Comparison of ENCODE assay signal across 1 cellular context in the genomic region with DNA sequence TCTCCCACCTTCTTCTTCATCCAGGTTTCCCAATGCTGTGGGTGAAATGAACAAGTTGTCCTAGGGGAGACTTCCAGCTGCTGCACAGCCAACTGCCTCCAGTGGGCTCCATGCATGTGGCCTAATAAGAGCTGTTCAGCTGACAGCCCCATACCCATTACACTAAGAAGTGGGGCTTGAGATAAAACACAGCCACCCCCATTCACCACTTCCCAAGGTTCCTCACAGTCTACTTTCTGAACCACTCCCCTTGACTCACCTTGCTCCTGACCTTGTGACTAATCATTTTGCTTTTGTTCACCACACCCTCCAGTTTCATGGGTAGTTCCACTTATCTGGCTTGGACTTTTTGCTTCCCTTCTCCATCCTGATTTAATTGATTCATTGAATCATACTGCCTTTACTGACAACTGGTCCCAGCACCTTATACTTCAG.
A peak's percentile ranks its signal among the peaks of the same experiment; 100 is the strongest.
TF ChIP-seq lines count a peak whose summit lies in the region.

No MANE protein-coding gene starts in this region.

TF ChIP-seq in K562, 482 proteins besides CTCF, POLR2A, EP300 and RAD21 (continued from another document and continues in another):
- TF ChIP-seq ZNF324 (CRISPR knock-in tag; IDR thresholded peaks at IDR 0.05) (no peak), LEF1 (IDR thresholded peaks at IDR 0.05) (peak; percentile 72), MAFG (tag; conservative IDR thresholded peaks at IDR 0.05) (no peak), NFIX (CRISPR knock-in tag; IDR thresholded peaks at IDR 0.05; ENCODE audit: low read depth) (no peak), XRCC4 (IDR thresholded peaks at IDR 0.05; ENCODE audit: extremely low read depth, insufficient read depth, insufficient read length) (no peak), RNF2 (IDR thresholded peaks at IDR 0.05) (0 out of 2 replicates have a peak, but pooled peaks have one; percentile 26), TARDBP (IDR thresholded peaks at IDR 0.05) (no peak), ZNF24 (IDR thresholded peaks at IDR 0.05) (peak; percentile 16; the same call in 1 of the 2 replicates), RFX5 (IDR thresholded peaks at IDR 0.05; ENCODE audit: low read depth, low read length) (no peak), EWSR1 (IDR thresholded peaks at IDR 0.05; ENCODE audit: borderline replicate concordance, low read depth, partially characterized antibody) (no peak), PTTG1 (tag; IDR thresholded peaks at IDR 0.05; ENCODE audit: low read depth) (no peak), ZNF431 (CRISPR knock-in tag; IDR thresholded peaks at IDR 0.05) (peak; percentile 26; the same call in 1 of the 2 replicates), RBM17 (IDR thresholded peaks at IDR 0.05; ENCODE audit: borderline replicate concordance, low read depth, low read length) (no peak), SMARCB1 (IDR thresholded peaks at IDR 0.05; ENCODE audit: insufficient read length, low read depth) (no peak), NR4A1 (CRISPR knock-in tag; IDR thresholded peaks at IDR 0.05) (no peak), NR4A1 (tag; IDR thresholded peaks at IDR 0.05) (peak; percentile 42; the same call in 1 of the 2 replicates), CHD1 (IDR thresholded peaks at IDR 0.05; ENCODE audit: low read length) (no peak), NFRKB (IDR thresholded peaks at IDR 0.05; ENCODE audit: low read depth) (peak; percentile 40; the same call in 1 of the 2 replicates), KLF6 (CRISPR knock-in tag; IDR thresholded peaks at IDR 0.05; ENCODE audit: borderline replicate concordance) (no peak), ESRRA (IDR thresholded peaks at IDR 0.05; ENCODE audit: borderline replicate concordance, low read depth) (peak; percentile 98), ZNF77 (CRISPR knock-in tag; IDR thresholded peaks at IDR 0.05) (no peak), EGR1 (conservative IDR thresholded peaks at IDR 0.05) (peak; percentile 40; the same call in 1 of the 2 replicates), ZNF79 (CRISPR knock-in tag; IDR thresholded peaks at IDR 0.05; ENCODE audit: low read depth) (no peak), KLF13 (tag; IDR thresholded peaks at IDR 0.05; ENCODE audit: borderline replicate concordance, low read depth) (no peak), ZNF274 (IDR thresholded peaks at IDR 0.05; ENCODE audit: borderline replicate concordance, low read depth, low read length) (no peak), THRAP3 (IDR thresholded peaks at IDR 0.05; ENCODE audit: borderline replicate concordance) (no peak), SP1 (CRISPR knock-in tag; IDR thresholded peaks at IDR 0.05) (no peak), ZNF3 (CRISPR knock-in tag; IDR thresholded peaks at IDR 0.05) (no peak), C11orf30 (IDR thresholded peaks at IDR 0.05; ENCODE audit: low read depth) (peak; percentile 72), CHCHD3 (CRISPR knock-in tag; IDR thresholded peaks at IDR 0.05) (no peak), DEAF1 (CRISPR knock-in tag; IDR thresholded peaks at IDR 0.05) (no peak), ZNF830 (CRISPR knock-in tag; IDR thresholded peaks at IDR 0.05) (no peak), TAF1 (IDR thresholded peaks at IDR 0.05; ENCODE audit: control insufficient read depth, extremely low read depth, insufficient read depth, low read length, severe bottlenecking) (no peak), SIRT6 (IDR thresholded peaks at IDR 0.05; ENCODE audit: low read depth, low read length) (no peak), GTF2E2 (tag; IDR thresholded peaks at IDR 0.05) (no peak), SIN3B (IDR thresholded peaks at IDR 0.05; ENCODE audit: low read depth) (no peak)
- TF ChIP-seq, protein P1, sequence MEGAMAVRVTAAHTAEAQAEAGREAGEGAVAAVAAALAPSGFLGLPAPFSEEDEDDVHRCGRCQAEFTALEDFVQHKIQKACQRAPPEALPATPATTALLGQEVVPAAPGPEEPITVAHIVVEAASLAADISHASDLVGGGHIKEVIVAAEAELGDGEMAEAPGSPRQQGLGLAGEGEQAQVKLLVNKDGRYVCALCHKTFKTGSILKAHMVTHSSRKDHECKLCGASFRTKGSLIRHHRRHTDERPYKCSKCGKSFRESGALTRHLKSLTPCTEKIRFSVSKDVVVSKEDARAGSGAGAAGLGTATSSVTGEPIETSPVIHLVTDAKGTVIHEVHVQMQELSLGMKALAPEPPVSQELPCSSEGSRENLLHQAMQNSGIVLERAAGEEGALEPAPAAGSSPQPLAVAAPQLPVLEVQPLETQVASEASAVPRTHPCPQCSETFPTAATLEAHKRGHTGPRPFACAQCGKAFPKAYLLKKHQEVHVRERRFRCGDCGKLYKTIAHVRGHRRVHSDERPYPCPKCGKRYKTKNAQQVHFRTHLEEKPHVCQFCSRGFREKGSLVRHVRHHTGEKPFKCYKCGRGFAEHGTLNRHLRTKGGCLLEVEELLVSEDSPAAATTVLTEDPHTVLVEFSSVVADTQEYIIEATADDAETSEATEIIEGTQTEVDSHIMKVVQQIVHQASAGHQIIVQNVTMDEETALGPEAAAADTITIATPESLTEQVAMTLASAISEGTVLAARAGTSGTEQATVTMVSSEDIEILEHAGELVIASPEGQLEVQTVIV (CRISPR knock-in tag; IDR thresholded peaks at IDR 0.05; ENCODE audit: borderline replicate concordance), result no peak
- TF ChIP-seq, protein P2, sequence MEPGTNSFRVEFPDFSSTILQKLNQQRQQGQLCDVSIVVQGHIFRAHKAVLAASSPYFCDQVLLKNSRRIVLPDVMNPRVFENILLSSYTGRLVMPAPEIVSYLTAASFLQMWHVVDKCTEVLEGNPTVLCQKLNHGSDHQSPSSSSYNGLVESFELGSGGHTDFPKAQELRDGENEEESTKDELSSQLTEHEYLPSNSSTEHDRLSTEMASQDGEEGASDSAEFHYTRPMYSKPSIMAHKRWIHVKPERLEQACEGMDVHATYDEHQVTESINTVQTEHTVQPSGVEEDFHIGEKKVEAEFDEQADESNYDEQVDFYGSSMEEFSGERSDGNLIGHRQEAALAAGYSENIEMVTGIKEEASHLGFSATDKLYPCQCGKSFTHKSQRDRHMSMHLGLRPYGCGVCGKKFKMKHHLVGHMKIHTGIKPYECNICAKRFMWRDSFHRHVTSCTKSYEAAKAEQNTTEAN (CRISPR knock-in tag; IDR thresholded peaks at IDR 0.05), result no peak
- TF ChIP-seq, protein P3, sequence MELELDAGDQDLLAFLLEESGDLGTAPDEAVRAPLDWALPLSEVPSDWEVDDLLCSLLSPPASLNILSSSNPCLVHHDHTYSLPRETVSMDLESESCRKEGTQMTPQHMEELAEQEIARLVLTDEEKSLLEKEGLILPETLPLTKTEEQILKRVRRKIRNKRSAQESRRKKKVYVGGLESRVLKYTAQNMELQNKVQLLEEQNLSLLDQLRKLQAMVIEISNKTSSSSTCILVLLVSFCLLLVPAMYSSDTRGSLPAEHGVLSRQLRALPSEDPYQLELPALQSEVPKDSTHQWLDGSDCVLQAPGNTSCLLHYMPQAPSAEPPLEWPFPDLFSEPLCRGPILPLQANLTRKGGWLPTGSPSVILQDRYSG (tag; conservative IDR thresholded peaks at IDR 0.05; ENCODE audit: low read depth), result no peak
- TF ChIP-seq, protein P4, sequence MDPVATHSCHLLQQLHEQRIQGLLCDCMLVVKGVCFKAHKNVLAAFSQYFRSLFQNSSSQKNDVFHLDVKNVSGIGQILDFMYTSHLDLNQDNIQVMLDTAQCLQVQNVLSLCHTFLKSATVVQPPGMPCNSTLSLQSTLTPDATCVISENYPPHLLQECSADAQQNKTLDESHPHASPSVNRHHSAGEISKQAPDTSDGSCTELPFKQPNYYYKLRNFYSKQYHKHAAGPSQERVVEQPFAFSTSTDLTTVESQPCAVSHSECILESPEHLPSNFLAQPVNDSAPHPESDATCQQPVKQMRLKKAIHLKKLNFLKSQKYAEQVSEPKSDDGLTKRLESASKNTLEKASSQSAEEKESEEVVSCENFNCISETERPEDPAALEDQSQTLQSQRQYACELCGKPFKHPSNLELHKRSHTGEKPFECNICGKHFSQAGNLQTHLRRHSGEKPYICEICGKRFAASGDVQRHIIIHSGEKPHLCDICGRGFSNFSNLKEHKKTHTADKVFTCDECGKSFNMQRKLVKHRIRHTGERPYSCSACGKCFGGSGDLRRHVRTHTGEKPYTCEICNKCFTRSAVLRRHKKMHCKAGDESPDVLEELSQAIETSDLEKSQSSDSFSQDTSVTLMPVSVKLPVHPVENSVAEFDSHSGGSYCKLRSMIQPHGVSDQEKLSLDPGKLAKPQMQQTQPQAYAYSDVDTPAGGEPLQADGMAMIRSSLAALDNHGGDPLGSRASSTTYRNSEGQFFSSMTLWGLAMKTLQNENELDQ (CRISPR knock-in tag; IDR thresholded peaks at IDR 0.05; ENCODE audit: borderline replicate concordance), result no peak
- TF ChIP-seq, protein P5, sequence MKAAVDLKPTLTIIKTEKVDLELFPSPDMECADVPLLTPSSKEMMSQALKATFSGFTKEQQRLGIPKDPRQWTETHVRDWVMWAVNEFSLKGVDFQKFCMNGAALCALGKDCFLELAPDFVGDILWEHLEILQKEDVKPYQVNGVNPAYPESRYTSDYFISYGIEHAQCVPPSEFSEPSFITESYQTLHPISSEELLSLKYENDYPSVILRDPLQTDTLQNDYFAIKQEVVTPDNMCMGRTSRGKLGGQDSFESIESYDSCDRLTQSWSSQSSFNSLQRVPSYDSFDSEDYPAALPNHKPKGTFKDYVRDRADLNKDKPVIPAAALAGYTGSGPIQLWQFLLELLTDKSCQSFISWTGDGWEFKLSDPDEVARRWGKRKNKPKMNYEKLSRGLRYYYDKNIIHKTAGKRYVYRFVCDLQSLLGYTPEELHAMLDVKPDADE (conservative IDR thresholded peaks at IDR 0.05; ENCODE audit: control insufficient read depth, low read depth, low read length), result no peak
- TF ChIP-seq, protein P6, sequence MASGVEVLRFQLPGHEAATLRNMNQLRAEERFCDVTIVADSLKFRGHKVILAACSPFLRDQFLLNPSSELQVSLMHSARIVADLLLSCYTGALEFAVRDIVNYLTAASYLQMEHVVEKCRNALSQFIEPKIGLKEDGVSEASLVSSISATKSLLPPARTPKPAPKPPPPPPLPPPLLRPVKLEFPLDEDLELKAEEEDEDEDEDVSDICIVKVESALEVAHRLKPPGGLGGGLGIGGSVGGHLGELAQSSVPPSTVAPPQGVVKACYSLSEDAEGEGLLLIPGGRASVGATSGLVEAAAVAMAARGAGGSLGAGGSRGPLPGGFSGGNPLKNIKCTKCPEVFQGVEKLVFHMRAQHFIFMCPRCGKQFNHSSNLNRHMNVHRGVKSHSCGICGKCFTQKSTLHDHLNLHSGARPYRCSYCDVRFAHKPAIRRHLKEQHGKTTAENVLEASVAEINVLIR (CRISPR knock-in tag; IDR thresholded peaks at IDR 0.05), result no peak
- TF ChIP-seq, protein P7, sequence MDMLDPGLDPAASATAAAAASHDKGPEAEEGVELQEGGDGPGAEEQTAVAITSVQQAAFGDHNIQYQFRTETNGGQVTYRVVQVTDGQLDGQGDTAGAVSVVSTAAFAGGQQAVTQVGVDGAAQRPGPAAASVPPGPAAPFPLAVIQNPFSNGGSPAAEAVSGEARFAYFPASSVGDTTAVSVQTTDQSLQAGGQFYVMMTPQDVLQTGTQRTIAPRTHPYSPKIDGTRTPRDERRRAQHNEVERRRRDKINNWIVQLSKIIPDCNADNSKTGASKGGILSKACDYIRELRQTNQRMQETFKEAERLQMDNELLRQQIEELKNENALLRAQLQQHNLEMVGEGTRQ (CRISPR knock-in tag; IDR thresholded peaks at IDR 0.05), result no peak
- TF ChIP-seq, protein P8, sequence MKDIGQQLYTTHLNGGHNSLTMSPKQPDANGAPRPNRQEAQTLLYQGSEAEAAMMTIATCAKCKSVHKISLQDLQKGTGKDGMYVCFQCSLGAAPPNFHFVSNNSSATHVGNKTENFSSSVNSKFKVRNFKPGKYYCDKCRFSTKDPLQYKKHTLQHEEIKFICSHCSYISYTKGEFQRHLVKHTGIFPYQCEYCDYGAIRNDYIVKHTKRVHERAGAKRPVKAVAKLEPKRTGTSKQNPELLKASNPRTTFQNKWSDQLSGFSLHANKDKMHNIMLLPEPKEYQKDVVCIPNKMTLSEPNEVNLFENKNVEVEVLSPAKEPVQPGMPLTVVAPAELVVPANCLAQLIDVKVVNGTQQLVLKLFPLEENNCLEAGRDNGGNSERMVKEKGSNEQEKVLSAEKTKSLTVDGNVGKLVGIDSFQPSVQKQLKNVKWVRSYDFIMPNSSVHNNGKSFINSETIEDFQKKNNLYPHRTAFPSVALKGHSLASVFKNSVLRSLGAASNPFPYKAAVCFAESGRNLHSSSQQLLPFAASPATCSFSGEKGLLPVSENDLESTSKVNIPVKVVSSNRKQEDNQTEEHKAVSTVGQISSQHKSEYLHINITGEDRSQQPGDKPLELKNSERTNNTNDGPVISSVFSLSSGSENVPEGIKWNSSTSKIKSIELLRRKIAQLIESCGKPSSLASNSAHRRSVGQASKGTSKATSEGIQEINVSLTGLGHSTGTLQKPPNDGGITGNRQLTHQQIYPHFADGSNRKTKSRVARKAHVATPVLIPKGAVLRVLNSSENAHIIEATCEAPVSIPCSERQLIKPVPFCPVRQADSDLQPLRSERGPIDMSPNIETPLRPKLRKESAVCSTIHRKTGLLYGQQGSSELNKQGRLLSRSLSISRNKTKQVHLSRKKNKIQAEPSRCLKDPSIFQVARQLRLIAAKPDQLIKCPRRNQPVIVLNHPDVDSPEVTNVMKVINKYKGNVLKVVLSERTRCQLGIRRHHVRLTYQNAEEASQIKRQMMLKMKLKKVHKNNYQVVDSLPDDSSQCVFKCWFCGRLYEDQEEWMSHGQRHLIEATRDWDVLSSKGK (CRISPR knock-in tag; IDR thresholded peaks at IDR 0.05), result no peak
- TF ChIP-seq, protein P9, sequence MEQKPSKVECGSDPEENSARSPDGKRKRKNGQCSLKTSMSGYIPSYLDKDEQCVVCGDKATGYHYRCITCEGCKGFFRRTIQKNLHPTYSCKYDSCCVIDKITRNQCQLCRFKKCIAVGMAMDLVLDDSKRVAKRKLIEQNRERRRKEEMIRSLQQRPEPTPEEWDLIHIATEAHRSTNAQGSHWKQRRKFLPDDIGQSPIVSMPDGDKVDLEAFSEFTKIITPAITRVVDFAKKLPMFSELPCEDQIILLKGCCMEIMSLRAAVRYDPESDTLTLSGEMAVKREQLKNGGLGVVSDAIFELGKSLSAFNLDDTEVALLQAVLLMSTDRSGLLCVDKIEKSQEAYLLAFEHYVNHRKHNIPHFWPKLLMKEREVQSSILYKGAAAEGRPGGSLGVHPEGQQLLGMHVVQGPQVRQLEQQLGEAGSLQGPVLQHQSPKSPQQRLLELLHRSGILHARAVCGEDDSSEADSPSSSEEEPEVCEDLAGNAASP (IDR thresholded peaks at IDR 0.05), result no peak
- TF ChIP-seq, protein P10, sequence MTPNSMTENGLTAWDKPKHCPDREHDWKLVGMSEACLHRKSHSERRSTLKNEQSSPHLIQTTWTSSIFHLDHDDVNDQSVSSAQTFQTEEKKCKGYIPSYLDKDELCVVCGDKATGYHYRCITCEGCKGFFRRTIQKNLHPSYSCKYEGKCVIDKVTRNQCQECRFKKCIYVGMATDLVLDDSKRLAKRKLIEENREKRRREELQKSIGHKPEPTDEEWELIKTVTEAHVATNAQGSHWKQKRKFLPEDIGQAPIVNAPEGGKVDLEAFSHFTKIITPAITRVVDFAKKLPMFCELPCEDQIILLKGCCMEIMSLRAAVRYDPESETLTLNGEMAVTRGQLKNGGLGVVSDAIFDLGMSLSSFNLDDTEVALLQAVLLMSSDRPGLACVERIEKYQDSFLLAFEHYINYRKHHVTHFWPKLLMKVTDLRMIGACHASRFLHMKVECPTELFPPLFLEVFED (CRISPR knock-in tag; conservative IDR thresholded peaks at IDR 0.05), result no peak
